In genomic region chr14:45868863-45869262, GRCh38 we compare ENCODE assay signal across 29 cellular contexts.
A peak's percentile ranks its signal among the peaks of the same experiment; 100 is the strongest.
DNase-seq lines count a peak whose midpoint lies in the region; ATAC-seq and TF ChIP-seq lines count a peak whose summit lies in the region.
"Had no signal": no experiment of that assay in that cellular context is flagged by ENCODE, and none has a peak within 500 bp of the region (broad histone marks: within the 10 kb centered on the region; RNA-seq: fewer than 3 reads in every experiment).

No MANE protein-coding gene starts in this region.

- H3K4me3 Mint-ChIP-seq in immature natural killer cell = no peak overlapping the region
- H3K4me3 Mint-ChIP-seq: activated naive CD4-positive, alpha-beta T cell treated with anti-CD3 and anti-CD28 coated beads, Interleukin-2, amount 50 U/mL, for 24 hours; activated T-helper 17 cell treated with anti-CD3 and anti-CD28 coated beads, Interleukin-2, amount 50 U/mL, for 72 hours; brain had no signal

- intact Hi-C loops in sciatic nerve (cut with DNase I) = no loop called here

- no peak overlapping the region for H3K27ac Mint-ChIP-seq in immature natural killer cell
- H3K27ac Mint-ChIP-seq: activated naive CD4-positive, alpha-beta T cell treated with anti-CD3 and anti-CD28 coated beads, Interleukin-2, amount 50 U/mL, for 24 hours; activated T-helper 17 cell treated with anti-CD3 and anti-CD28 coated beads, Interleukin-2, amount 50 U/mL, for 72 hours; brain had no signal

- H3K9me3 Mint-ChIP-seq in immature natural killer cell = peaks cover 7 to 56% (median 37%) of the 10 kb centered on the region in 6 donors

- H3K27me3 Mint-ChIP-seq in immature natural killer cell (ENCODE audit: low read depth in 3 of 3) = peaks cover 0 to 2% (median 0%) of the 10 kb centered on the region in 3 donors
- H3K27me3 Mint-ChIP-seq: activated naive CD4-positive, alpha-beta T cell treated with anti-CD3 and anti-CD28 coated beads, Interleukin-2, amount 50 U/mL, for 24 hours; activated T-helper 17 cell treated with anti-CD3 and anti-CD28 coated beads, Interleukin-2, amount 50 U/mL, for 72 hours had no signal

- no peak for TF ChIP-seq CTCF in GM12865 (IDR thresholded peaks at IDR 0.05; ENCODE audit: insufficient read depth, low read depth, low read length, missing control alignments)

- peaks cover 0 to 4% (median 3%) of the 10 kb centered on the region in 3 donors for H3K36me3 Mint-ChIP-seq in immature natural killer cell
- H3K36me3 Mint-ChIP-seq: activated naive CD4-positive, alpha-beta T cell treated with anti-CD3 and anti-CD28 coated beads, Interleukin-2, amount 50 U/mL, for 24 hours; brain had no signal

- DNase-seq in GM12865 (ENCODE audit: low read depth) = peak; percentile 45
- no peak for DNase-seq in sciatic nerve (ENCODE audit: low spot score)
- DNase-seq in immature natural killer cell = no peak
- DNase-seq: activated CD4-positive, alpha-beta T cell treated with anti-CD3 and anti-CD28 coated beads for 48 hours; amniotic stem cell; cerebellar nuclear complex; dermis blood vessel endothelial cell; DMS53; foreskin fibroblast; heart left ventricle; Kasumi-1; NCI-H146; NCI-H2107; NCI-H446 treated with DMSO at 0.1 percent for 48 hours; NCI-H774; small intestine; stimulated activated naive CD8-positive, alpha-beta T cell treated with anti-CD3 and anti-CD28 coated beads, Interleukin-15, Interleukin-2, amounts not matched to agents 100 U/mL and 50 U/mL, for 24 hours; testis had no signal

- H3K4me1 Mint-ChIP-seq in immature natural killer cell = no peaks in the 10 kb centered on the region
- H3K4me1 Mint-ChIP-seq: activated naive CD4-positive, alpha-beta T cell treated with anti-CD3 and anti-CD28 coated beads, Interleukin-2, amount 50 U/mL, for 24 hours; activated T-helper 17 cell treated with anti-CD3 and anti-CD28 coated beads, Interleukin-2, amount 50 U/mL, for 72 hours; brain had no signal

- ATAC-seq in GM19351 (IDR thresholded peaks at IDR 0.05; ENCODE audit: unreplicated experiment) = peak; percentile 19
- peak; percentile 12 for ATAC-seq in HG02840 (IDR thresholded peaks at IDR 0.05; ENCODE audit: low FRiP score, unreplicated experiment)
- peak; percentile 24 for ATAC-seq in HG03439 (IDR thresholded peaks at IDR 0.05; ENCODE audit: unreplicated experiment)
- no peak for ATAC-seq in sciatic nerve
- no peak for ATAC-seq in HG03521 (IDR thresholded peaks at IDR 0.05; ENCODE audit: unreplicated experiment)
- no peak for ATAC-seq in GM18861 (IDR thresholded peaks at IDR 0.05; ENCODE audit: unreplicated experiment)
- ATAC-seq: activated T-helper 17 cell treated with anti-CD3 and anti-CD28 coated beads, Interleukin-2, amount 50 U/mL, for 72 hours; heart left ventricle; HepG2; stimulated activated naive CD8-positive, alpha-beta T cell treated with anti-CD3 and anti-CD28 coated beads, Interleukin-15, Interleukin-2, amounts not matched to agents 100 U/mL and 50 U/mL, for 24 hours had no signal

- no peak overlapping the region for H3K4me3 ChIP-seq in GM12865 (ENCODE audit: low read depth, low read length)
- H3K4me3 ChIP-seq: BLaER1 treated with 17β-estradiol and CSF1 and Interleukin-3, amounts not matched to agents 10 nM and 100 nM; esophagus muscularis mucosa; heart left ventricle; testis had no signal

Comparison
In these comparisons a context has a peak if more than half of its experiments do, and no peak if none do; other contexts are left out.
1. ATAC-seq: peak in GM19351 (single experiment), HG02840 (single experiment) and HG03439 (single experiment); none in sciatic nerve (single experiment), HG03521 (single experiment) and GM18861 (single experiment).